ENCODE assay signal across 14 cellular contexts in the genomic region with DNA sequence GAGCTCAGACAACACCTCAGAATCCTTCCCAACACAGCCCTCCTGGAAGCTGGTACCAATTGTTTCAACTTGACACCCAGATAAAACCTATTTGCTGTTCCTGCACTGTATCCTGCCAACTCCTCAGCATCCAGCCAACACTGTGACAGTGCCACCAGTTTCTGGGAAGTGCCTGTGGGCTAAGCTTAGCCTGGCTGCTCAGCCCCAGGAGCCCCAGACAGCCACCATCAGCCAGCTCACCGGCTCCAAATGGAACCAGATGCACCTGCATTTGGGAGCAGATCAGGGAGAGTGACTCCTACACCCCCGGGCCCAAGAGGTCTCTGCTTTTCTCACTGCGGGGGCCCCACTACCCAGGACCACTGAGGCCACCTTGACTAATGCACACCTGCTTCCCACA. TPM values are rescaled to one million over a fixed set of nuclear protein-coding genes. Genes with fewer than 3 reads are reported as not detected.
A peak's percentile ranks its signal among the peaks of the same experiment; 100 is the strongest.
DNase-seq lines count a peak whose midpoint lies in the region; ATAC-seq and TF ChIP-seq lines count a peak whose summit lies in the region.
"Had no signal": no experiment of that assay in that cellular context is flagged by ENCODE, and none has a peak within 500 bp of the region (broad histone marks: within the 10 kb centered on the region; RNA-seq: fewer than 3 reads in every experiment).

No MANE protein-coding gene starts in this region.

- H3K36me3 Mint-ChIP-seq in stimulated activated naive B cell treated with anti-CD40 and anti-IgM and Interleukin-4, amounts not matched to agents 10 μg/mL and 1 μg/mL and 100 μg/mL, for 72 hours = no peaks in the 10 kb centered on the region
- H3K36me3 Mint-ChIP-seq: CD14-positive monocyte had no signal

- H3K9me3 ChIP-seq in right atrium auricular region (no peaks in the 10 kb centered on the region), heart left ventricle (no peaks in the 10 kb centered on the region), mesenchymal stem cell (ENCODE audit: control insufficient read depth, low read length) (no peaks in the 10 kb centered on the region)
- H3K9me3 ChIP-seq: HAP-1 had no signal

- H3K27ac Mint-ChIP-seq in stimulated activated naive B cell treated with anti-CD40 and anti-IgM and Interleukin-4, amounts not matched to agents 10 μg/mL and 1 μg/mL and 100 μg/mL, for 72 hours = peak overlapping the region; percentile 39

- no peaks in the 10 kb centered on the region for H3K27me3 ChIP-seq in right atrium auricular region
- H3K27me3 ChIP-seq in heart left ventricle = no peaks in the 10 kb centered on the region
- H3K27me3 ChIP-seq in mesenchymal stem cell (ENCODE audit: control insufficient read depth in 1 of 2, insufficient read depth in 1 of 2, low read length in 2 of 2) = peaks cover 33 to 67% of the 10 kb centered on the region in 2 experiments

- H3K79me1 ChIP-seq in mesenchymal stem cell (replicated peaks; ENCODE audit: low read length, poor library complexity, severe bottlenecking) = no peaks in the 10 kb centered on the region

- TF ChIP-seq POLR2A in heart left ventricle (IDR thresholded peaks at IDR 0.05) = no peak

- H2BK5ac ChIP-seq in mesenchymal stem cell (ENCODE audit: low read depth, low read length, poor library complexity, severe bottlenecking) = no peak overlapping the region

- H2BK120ac ChIP-seq in mesenchymal stem cell (ENCODE audit: low read depth, low read length) = no peak overlapping the region

- H3K4me3 ChIP-seq in right atrium auricular region (no peak overlapping the region), heart left ventricle (no peak overlapping the region), mesenchymal stem cell (ENCODE audit: insufficient read depth in 1 of 2, low read depth in 1 of 2, low read length in 2 of 2) (no peak overlapping the region)
- H3K4me3 ChIP-seq: HAP-1 had no signal

- no peak for TF ChIP-seq CTCF in right atrium auricular region (IDR thresholded peaks at IDR 0.05)
- TF ChIP-seq CTCF in heart left ventricle (IDR thresholded peaks at IDR 0.05) = no peak

- no peak overlapping the region for H3K4ac ChIP-seq in mesenchymal stem cell (ENCODE audit: low read depth in 1 of 2, low read length in 2 of 2)

- H3K4me1 ChIP-seq in right atrium auricular region (peaks cover 0 to 49% of the 10 kb centered on the region in 2 donors), heart left ventricle (peaks cover 0 to 54% (median 33%) of the 10 kb centered on the region in 12 donors), mesenchymal stem cell (ENCODE audit: control insufficient read depth, insufficient read depth, low read depth, low read length) (peaks cover 5% of the 10 kb centered on the region)
- H3K4me1 ChIP-seq: HAP-1 had no signal

- H2BK15ac ChIP-seq in mesenchymal stem cell (ENCODE audit: low read depth, poor library complexity, severe bottlenecking) = peak overlapping the region; percentile 8

- peak; percentile 62 for DNase-seq in Right ventricle myocardium superior
- no peak for DNase-seq in right atrium auricular region (ENCODE audit: low spot score)
- DNase-seq in heart left ventricle = peak in 4 of 5 donors; percentile 49 to 83 (median 66)
- DNase-seq in mesenchymal stem cell = no peak
- DNase-seq in stimulated activated naive B cell treated with anti-CD40 and anti-IgM and Interleukin-4, amounts not matched to agents 10 μg/mL and 1 μg/mL and 100 μg/mL, for 72 hours = no peak
- DNase-seq in NCI-H2081 (lab: John Stamatoyannopoulos, UW) = no peak
- no peak for DNase-seq in activated T-cell treated with anti-CD3 and anti-CD28 coated beads for 4 hours
- no peak for DNase-seq in NCI-H2227 treated with DMSO at 0.1 percent for 48 hours (lab: John Stamatoyannopoulos, UW)
- DNase-seq: MV-4-11, NCI-H1417 treated with DMSO at 0.1 percent for 48 hours, NCI-H2029 treated with DMSO at 0.1 percent for 48 hours had no signal

- WGBS in heart left ventricle, 4 donors = 71 to 77% (median 73%) methylated on average over 2 to 3 of the region's 3 CpGs
- 97% methylated on average over 3 of the region's 3 CpGs for WGBS in mesenchymal stem cell

- no peaks in the 10 kb centered on the region for H3K9me3 Mint-ChIP-seq in stimulated activated naive B cell treated with anti-CD40 and anti-IgM and Interleukin-4, amounts not matched to agents 10 μg/mL and 1 μg/mL and 100 μg/mL, for 72 hours
- H3K9me3 Mint-ChIP-seq: CD14-positive monocyte had no signal

- no peak overlapping the region for H3K4me3 Mint-ChIP-seq in stimulated activated naive B cell treated with anti-CD40 and anti-IgM and Interleukin-4, amounts not matched to agents 10 μg/mL and 1 μg/mL and 100 μg/mL, for 72 hours
- H3K4me3 Mint-ChIP-seq: CD14-positive monocyte had no signal

- H2AK5ac ChIP-seq in mesenchymal stem cell (ENCODE audit: low read length, severe bottlenecking) = no peak overlapping the region

- no peaks in the 10 kb centered on the region for H3K36me3 ChIP-seq in right atrium auricular region
- H3K36me3 ChIP-seq in heart left ventricle = no peaks in the 10 kb centered on the region
- no peaks in the 10 kb centered on the region for H3K36me3 ChIP-seq in mesenchymal stem cell (ENCODE audit: control insufficient read depth in 1 of 2, insufficient read depth in 2 of 2, low read depth in 1 of 2, low read length in 2 of 2)
- H3K36me3 ChIP-seq: HAP-1 had no signal

- H2BK12ac ChIP-seq in mesenchymal stem cell (ENCODE audit: low read length in 2 of 2) = peak overlapping the region in 1 of 2 experiments; percentile 59

- peaks cover 17 to 33% of the 10 kb centered on the region in 2 donors for H3K27me3 Mint-ChIP-seq in stimulated activated naive B cell treated with anti-CD40 and anti-IgM and Interleukin-4, amounts not matched to agents 10 μg/mL and 1 μg/mL and 100 μg/mL, for 72 hours

- H3K23ac ChIP-seq in mesenchymal stem cell (ENCODE audit: low read length in 2 of 2) = peak overlapping the region in 1 of 2 experiments; percentile 50

- H2AFZ ChIP-seq in mesenchymal stem cell (ENCODE audit: low read depth, low read length) = no peak overlapping the region

- no peak overlapping the region for H4K91ac ChIP-seq in mesenchymal stem cell (ENCODE audit: low read length)

- intact Hi-C loops in Right ventricle myocardium superior (cut with DNase I) = no loop called here
- intact Hi-C loops in heart left ventricle (cut with DNase I) = no loop called here

- H3K4me1 Mint-ChIP-seq in stimulated activated naive B cell treated with anti-CD40 and anti-IgM and Interleukin-4, amounts not matched to agents 10 μg/mL and 1 μg/mL and 100 μg/mL, for 72 hours = peaks cover 0 to 11% of the 10 kb centered on the region in 2 donors

- peak overlapping the region in 1 of 2 donors; percentile 32 for H3K27ac ChIP-seq in right atrium auricular region
- peak overlapping the region in 6 of 12 donors; percentile 8 to 38 (median 20) for H3K27ac ChIP-seq in heart left ventricle
- no peak overlapping the region for H3K27ac ChIP-seq in mesenchymal stem cell (ENCODE audit: low read length, poor library complexity, severe bottlenecking)
- H3K27ac ChIP-seq: HL-60 had no signal

- H3K14ac ChIP-seq in mesenchymal stem cell (ENCODE audit: low read length in 2 of 2) = no peak overlapping the region

- peak; percentile 86 for ATAC-seq in Right ventricle myocardium superior (ENCODE audit: poor library complexity)
- peak; percentile 74 to 90 (median 88) for ATAC-seq in heart left ventricle
- ATAC-seq in stimulated activated naive B cell treated with anti-CD40 and anti-IgM and Interleukin-4, amounts not matched to agents 10 μg/mL and 1 μg/mL and 100 μg/mL, for 72 hours (replicated peaks) = no peak

- no peak overlapping the region for H3K4me2 ChIP-seq in mesenchymal stem cell (ENCODE audit: low read length, poor library complexity, severe bottlenecking)

- H3K18ac ChIP-seq in mesenchymal stem cell (ENCODE audit: low read depth in 1 of 2, low read length in 2 of 2) = no peak overlapping the region

- no peak overlapping the region for H3K9ac ChIP-seq in mesenchymal stem cell (ENCODE audit: low read length)

- H4K8ac ChIP-seq in mesenchymal stem cell (ENCODE audit: low read length) = no peak overlapping the region

RNA-seq across cellular contexts. Expression of a gene that starts 24.9 kb away (rescaled TPM):
- total RNA-seq in Right ventricle myocardium superior (3.4 TPM), right atrium auricular region (1 to 10 TPM; 3.9 to 4.4 TPM), heart left ventricle (1 to 10 TPM; 1.0 to 4.6 (median 3.0) TPM)
- polyA plus RNA-seq in heart left ventricle = under 1 TPM; 0.42 to 0.88 TPM
- polyA plus RNA-seq in mesenchymal stem cell (2013, experiment 1 of 2) = 0.81 TPM
- 0.75 TPM for polyA plus RNA-seq in mesenchymal stem cell (2013, experiment 2 of 2)
- polyA plus RNA-seq: CD14-positive monocyte had no signal

Comparison
In these comparisons a context has a peak if more than half of its experiments do, and no peak if none do; other contexts are left out.
1. DNase-seq: peak in Right ventricle myocardium superior (single experiment) and heart left ventricle (4 of 5); none in right atrium auricular region (single experiment), mesenchymal stem cell (single experiment), stimulated activated naive B cell treated with anti-CD40 and anti-IgM and Interleukin-4, amounts not matched to agents 10 μg/mL and 1 μg/mL and 100 μg/mL, for 72 hours (single experiment), NCI-H2081 (0 of 2), activated T-cell treated with anti-CD3 and anti-CD28 coated beads for 4 hours (single experiment) and NCI-H2227 treated with DMSO at 0.1 percent for 48 hours (single experiment).
2. ATAC-seq: peak in Right ventricle myocardium superior (single experiment) and heart left ventricle (4 of 4); none in stimulated activated naive B cell treated with anti-CD40 and anti-IgM and Interleukin-4, amounts not matched to agents 10 μg/mL and 1 μg/mL and 100 μg/mL, for 72 hours (0 of 2).